8 cellular contexts compared by ENCODE assay signal in genomic region chr1:204495078-204495753, GRCh38. TPM values are rescaled to one million over a fixed set of nuclear protein-coding genes. Genes with fewer than 3 reads are reported as not detected.
A peak's percentile ranks its signal among the peaks of the same experiment; 100 is the strongest.
DNase-seq lines count a peak whose midpoint lies in the region; ATAC-seq, FAIRE-seq and TF ChIP-seq lines count a peak whose summit lies in the region.

No MANE protein-coding gene starts in this region.

- H3K36me3 ChIP-seq in BLaER1 treated with 17β-estradiol and CSF1 and Interleukin-3, amounts not matched to agents 10 nM and 100 nM, result peaks cover 0 to 7% (median 3%) of the 10 kb centered on the region in 11 experiments; a peak in 7 of 22 replicates
- H3K36me3 ChIP-seq in HepG2 (replicated peaks in 1 of 2; ENCODE audit: control insufficient read depth in 1 of 2, insufficient read depth in 2 of 2, low read length in 2 of 2) (no peaks in the 10 kb centered on the region), thyroid gland (no peaks in the 10 kb centered on the region)

- peak overlapping the region; percentile 78 to 96 (median 93) for H3K9ac ChIP-seq in BLaER1 treated with 17β-estradiol and CSF1 and Interleukin-3, amounts not matched to agents 10 nM and 100 nM
- peak overlapping the region; percentile 83 for H3K9ac ChIP-seq in HepG2 (ENCODE audit: insufficient read depth, low read depth, low read length)

- H3K27ac Mint-ChIP-seq in activated naive CD8-positive, alpha-beta T cell treated with anti-CD3 and anti-CD28 coated beads, Interleukin-2, amount 10 ng/mL, durations not matched to agents 7 days and 5 days, result peak overlapping the region; percentile 91

- peaks cover 5% of the 10 kb centered on the region for H3K36me3 Mint-ChIP-seq in activated naive CD8-positive, alpha-beta T cell treated with anti-CD3 and anti-CD28 coated beads, Interleukin-2, amount 10 ng/mL, durations not matched to agents 7 days and 5 days

- in situ Hi-C loops in HepG2 (cut with HindIII; ENCODE audit: extremely low pct_ligation_motif_present, low pct_unique_long_range_greater_than_20kb), result no loop called here

- H3K79me2 ChIP-seq in HepG2 (ENCODE audit: insufficient read depth, low read length), result no peaks in the 10 kb centered on the region

- no peak for DNase-seq in activated naive CD8-positive, alpha-beta T cell treated with anti-CD3 and anti-CD28 coated beads, Interleukin-2, amount 10 ng/mL, durations not matched to agents 7 days and 5 days
- DNase-seq in HepG2 (ENCODE audit: low spot score) (no peak), thyroid gland (no peak), NCI-H2227 (lab: John Stamatoyannopoulos, UW; ENCODE audit: unreplicated experiment) (no peak), 8988T (no peak)

- POLR2A ChIA-PET in activated naive CD8-positive, alpha-beta T cell treated with anti-CD3 and anti-CD28 coated beads, Interleukin-2, amount 10 ng/mL, durations not matched to agents 7 days and 5 days (lab: Charles Lee), result interaction anchor here (0.6 to 3.5 kb wide), 15 partner anchors 8 to 85 kb away, joined by 3 to 41 read pairs (median 6); partner anchors contain the start of gene MDM4
- POLR2A ChIA-PET in HepG2 (lab: Yijun Ruan, JAX), result interaction anchor here (1.0 to 2.7 kb wide), 7 partner anchors 9 to 59 kb away, joined by 5 to 25 read pairs (median 7); partner anchors contain the start of gene MDM4

- 3% methylated on average over 17 of the region's 17 CpGs for WGBS in HepG2 (ENCODE audit: low lambda C conversion rate)
- WGBS in thyroid gland, 2 donors, result 7% methylated on average over 17 of the region's 17 CpGs

- TF ChIP-seq EP300 in HepG2 (IDR thresholded peaks at IDR 0.05; ENCODE audit: low read depth in 2 of 2, low read length in 2 of 2) (no peak), HepG2 (CRISPR knock-in tag; IDR thresholded peaks at IDR 0.05; ENCODE audit: borderline replicate concordance) (no peak)

- H3K4me2 ChIP-seq in BLaER1 treated with 17β-estradiol and CSF1 and Interleukin-3, amounts not matched to agents 10 nM and 100 nM, result peak overlapping the region; percentile 91 to 99 (median 97)
- H3K4me2 ChIP-seq in HepG2 (ENCODE audit: low read depth, low read length), result peak overlapping the region; percentile 100

- peaks cover 0 to 3% (median 0%) of the 10 kb centered on the region in 11 experiments; a peak in 1 of 22 replicates for H3K9me3 ChIP-seq in BLaER1 treated with 17β-estradiol and CSF1 and Interleukin-3, amounts not matched to agents 10 nM and 100 nM (replicated peaks in 1 of 11)
- no peaks in the 10 kb centered on the region for H3K9me3 ChIP-seq in HepG2 (ENCODE audit: low read length)
- H3K9me3 ChIP-seq in thyroid gland, result no peaks in the 10 kb centered on the region

- H3K4me1 Mint-ChIP-seq in activated naive CD8-positive, alpha-beta T cell treated with anti-CD3 and anti-CD28 coated beads, Interleukin-2, amount 10 ng/mL, durations not matched to agents 7 days and 5 days, result peaks cover 43% of the 10 kb centered on the region

- peak; percentile 11 for ATAC-seq in GM19397 (IDR thresholded peaks at IDR 0.05; ENCODE audit: unreplicated experiment)
- peak; percentile 18 for ATAC-seq in HG03457 (IDR thresholded peaks at IDR 0.05; ENCODE audit: unreplicated experiment)
- peak; percentile 50 for ATAC-seq in activated naive CD8-positive, alpha-beta T cell treated with anti-CD3 and anti-CD28 coated beads, Interleukin-2, amount 10 ng/mL, durations not matched to agents 7 days and 5 days (ENCODE audit: low read depth)
- ATAC-seq in HepG2, result no peak

- no peaks in the 10 kb centered on the region for H3K27me3 ChIP-seq in BLaER1 treated with 17β-estradiol and CSF1 and Interleukin-3, amounts not matched to agents 10 nM and 100 nM
- peaks cover 0 to 46% of the 10 kb centered on the region in 2 experiments; a peak in 4 of 5 replicates for H3K27me3 ChIP-seq in HepG2 (ENCODE audit: control insufficient read depth in 1 of 2, insufficient read depth in 2 of 2, low read length in 2 of 2)
- H3K27me3 ChIP-seq in thyroid gland, result no peaks in the 10 kb centered on the region

- H2AFZ ChIP-seq in HepG2 (ENCODE audit: low read length), result peak overlapping the region; percentile 76

- no peaks in the 10 kb centered on the region for H3K9me3 Mint-ChIP-seq in activated naive CD8-positive, alpha-beta T cell treated with anti-CD3 and anti-CD28 coated beads, Interleukin-2, amount 10 ng/mL, durations not matched to agents 7 days and 5 days

- no peak for TF ChIP-seq RAD21 in HepG2 (CRISPR knock-in tag; IDR thresholded peaks at IDR 0.05)

- peak overlapping the region; percentile 95 for H3K4me3 Mint-ChIP-seq in activated naive CD8-positive, alpha-beta T cell treated with anti-CD3 and anti-CD28 coated beads, Interleukin-2, amount 10 ng/mL, durations not matched to agents 7 days and 5 days

- H3K27me3 Mint-ChIP-seq in activated naive CD8-positive, alpha-beta T cell treated with anti-CD3 and anti-CD28 coated beads, Interleukin-2, amount 10 ng/mL, durations not matched to agents 7 days and 5 days, result no peaks in the 10 kb centered on the region

- peaks cover 0 to 32% (median 12%) of the 10 kb centered on the region in 11 experiments; a peak in 13 of 22 replicates for H4K20me1 ChIP-seq in BLaER1 treated with 17β-estradiol and CSF1 and Interleukin-3, amounts not matched to agents 10 nM and 100 nM
- H4K20me1 ChIP-seq in HepG2 (ENCODE audit: insufficient read depth, low read length), result no peaks in the 10 kb centered on the region

- peaks cover 60 to 83% (median 77%) of the 10 kb centered on the region in 10 experiments for H3K4me1 ChIP-seq in BLaER1 treated with 17β-estradiol and CSF1 and Interleukin-3, amounts not matched to agents 10 nM and 100 nM
- H3K4me1 ChIP-seq in HepG2 (ENCODE audit: insufficient read depth, low read length) (peaks cover 31% of the 10 kb centered on the region), thyroid gland (peaks cover 28 to 30% of the 10 kb centered on the region in 2 donors)

- FAIRE-seq in HepG2 (lab: Jason Lieb, UNC), result no peak

- no TSS peak for BruUV-seq in HepG2 (replicated peaks; lab: Mats Ljungman, UMichigan)

- intact Hi-C loops in HepG2 (cut with micrococcal nuclease; ENCODE audit: unreplicated experiment) (loop anchor here (2.0 kb wide), 1 partner anchor 48 kb away; no protein-coding TSS in a partner anchor), thyroid gland (cut with DNase I) (loop anchor here (5.0 kb wide), 1 partner anchor 33 kb away; no protein-coding TSS in a partner anchor)

- H3K27ac ChIP-seq in BLaER1 treated with 17β-estradiol and CSF1 and Interleukin-3, amounts not matched to agents 10 nM and 100 nM, result peak overlapping the region in 10 of 11 experiments; percentile 76 to 98 (median 92); a peak in 20 of 22 replicates
- H3K27ac ChIP-seq in HepG2 (ENCODE audit: extremely low read length, insufficient read depth, low read length), result no peak overlapping the region
- H3K27ac ChIP-seq in thyroid gland, result peak overlapping the region; percentile 93 to 97 (median 97)

- no peak for TF ChIP-seq POLR2A in HepG2 (IDR thresholded peaks at IDR 0.05; ENCODE audit: insufficient read depth in 1 of 2, low read depth in 2 of 2, low read length in 2 of 2)
- TF ChIP-seq POLR2A in thyroid gland (IDR thresholded peaks at IDR 0.05), result no peak

- no peak for TF ChIP-seq CTCF in HepG2 (CRISPR knock-in tag; IDR thresholded peaks at IDR 0.05)
- TF ChIP-seq CTCF in thyroid gland (IDR thresholded peaks at IDR 0.05), result no peak

- H3K4me3 ChIP-seq in BLaER1 treated with 17β-estradiol and CSF1 and Interleukin-3, amounts not matched to agents 10 nM and 100 nM, result peak overlapping the region; percentile 69 to 97 (median 92)
- peak overlapping the region; percentile 78 to 93 (median 90) for H3K4me3 ChIP-seq in HepG2 (replicated peaks in 1 of 3; ENCODE audit: insufficient read depth in 1 of 3, low read depth in 2 of 3, low read length in 3 of 3)
- H3K4me3 ChIP-seq in thyroid gland (replicated peaks in 1 of 3), result peak overlapping the region; percentile 43 to 70 (median 53)

- CTCF ChIA-PET in HepG2 (lab: Yijun Ruan, JAX; ENCODE audit: low intra/inter-chr PET ratio, low total read pairs), result interaction anchor here (2.1 to 2.5 kb wide), 2 partner anchors 8 to 49 kb away, joined by 8 to 10 read pairs; no protein-coding TSS in a partner anchor

RNA-seq across cellular contexts. Expression of gene PIK3C2B, which starts 0.6 kb away (rescaled TPM):
- 10 to 100 TPM; 37.1 to 41.8 TPM for total RNA-seq in activated naive CD8-positive, alpha-beta T cell treated with anti-CD3 and anti-CD28 coated beads, Interleukin-2, amount 10 ng/mL, durations not matched to agents 7 days and 5 days
- total RNA-seq in HepG2 (2016; rRNA removed; fragmentation: Illumina TruSeq; extraction: Trizol) (2.7 and 3.4 TPM in 2 replicates), thyroid gland (10 to 100 TPM; 19.9 to 36.9 (median 27.2) TPM)
- total RNA-seq in HepG2 (2016; cell fraction: cytosol; rRNA removed; fragmentation: Illumina TruSeq; extraction: Trizol; ENCODE audit: low read depth), result 0.79 and 0.91 TPM in 2 replicates
- 3.2 and 3.6 TPM in 2 replicates for total RNA-seq in HepG2 (2016; cell fraction: insoluble cytoplasmic fraction; rRNA removed; fragmentation: Illumina TruSeq; extraction: Trizol)
- total RNA-seq in HepG2 (2016; cell fraction: membrane; rRNA removed; fragmentation: Illumina TruSeq; extraction: Trizol), result 2.0 TPM in 2 replicates
- total RNA-seq in HepG2 (2016; cell fraction: nucleus; rRNA removed; fragmentation: Illumina TruSeq; extraction: Trizol), result 4.9 and 5.9 TPM in 2 replicates
- 4.2 and 4.5 TPM in 2 replicates for polyA plus RNA-seq in HepG2 (2011; rRNA removed)
- 1.8 TPM in 2 replicates for polyA plus RNA-seq in HepG2 (2011; cell fraction: cytosol; rRNA removed)
- 4.8 and 8.7 TPM in 2 replicates for polyA plus RNA-seq in HepG2 (2011; cell fraction: nucleus; rRNA removed)
- polyA plus RNA-seq in HepG2 (2012), result 1.1 and 1.6 TPM in 2 replicates
- polyA plus RNA-seq in HepG2 (2016; cell fraction: cytosol; fragmentation: Illumina TruSeq; extraction: Trizol; ENCODE audit: low read depth), result 0.19 and 0.27 TPM in 2 replicates
- 1.8 and 2.2 TPM in 2 replicates for polyA plus RNA-seq in HepG2 (2016; cell fraction: insoluble cytoplasmic fraction; fragmentation: Illumina TruSeq; extraction: Trizol; ENCODE audit: low read depth)
- polyA plus RNA-seq in HepG2 (2016; cell fraction: membrane; fragmentation: Illumina TruSeq; extraction: Trizol; ENCODE audit: low read depth), result 0.45 and 0.54 TPM in 2 replicates
- 7.4 and 7.8 TPM in 2 replicates for polyA plus RNA-seq in HepG2 (2016; cell fraction: nucleus; fragmentation: Illumina TruSeq; extraction: Trizol; ENCODE audit: insufficient read depth, low read depth)
- polyA minus RNA-seq in HepG2 (2011; rRNA and poly(A)+ RNA removed; ENCODE audit: low replicate concordance), result 19.9 and 128 TPM in 2 replicates
- 5.5 TPM in 2 replicates for polyA minus RNA-seq in HepG2 (2011; cell fraction: cytosol; rRNA and poly(A)+ RNA removed)
- 6.0 and 9.4 TPM in 2 replicates for polyA minus RNA-seq in HepG2 (2011; cell fraction: nucleus; rRNA and poly(A)+ RNA removed)

RNA-seq across cellular contexts. Expression of gene MDM4, which starts 21.0 kb away (rescaled TPM):
- 100 to 1,000 TPM; 118 to 143 TPM for total RNA-seq in activated naive CD8-positive, alpha-beta T cell treated with anti-CD3 and anti-CD28 coated beads, Interleukin-2, amount 10 ng/mL, durations not matched to agents 7 days and 5 days
- total RNA-seq in HepG2 (2016; rRNA removed; fragmentation: Illumina TruSeq; extraction: Trizol) (13.8 and 19.0 TPM in 2 replicates), thyroid gland (100 to 1,000 TPM in 2 of 4 donors, 10 to 100 TPM in 2; 72.3 to 177 (median 102) TPM)
- 5.8 and 7.8 TPM in 2 replicates for total RNA-seq in HepG2 (2016; cell fraction: cytosol; rRNA removed; fragmentation: Illumina TruSeq; extraction: Trizol; ENCODE audit: low read depth)
- 14.6 and 17.8 TPM in 2 replicates for total RNA-seq in HepG2 (2016; cell fraction: insoluble cytoplasmic fraction; rRNA removed; fragmentation: Illumina TruSeq; extraction: Trizol)
- 7.2 and 11.4 TPM in 2 replicates for total RNA-seq in HepG2 (2016; cell fraction: membrane; rRNA removed; fragmentation: Illumina TruSeq; extraction: Trizol)
- 54.0 and 56.5 TPM in 2 replicates for total RNA-seq in HepG2 (2016; cell fraction: nucleus; rRNA removed; fragmentation: Illumina TruSeq; extraction: Trizol)
- 14.9 TPM in 2 replicates for polyA plus RNA-seq in HepG2 (2011; rRNA removed)
- polyA plus RNA-seq in HepG2 (2011; cell fraction: cytosol; rRNA removed), result 2.4 and 3.7 TPM in 2 replicates
- 26.3 and 36.2 TPM in 2 replicates for polyA plus RNA-seq in HepG2 (2011; cell fraction: nucleus; rRNA removed)
- 5.9 and 7.4 TPM in 2 replicates for polyA plus RNA-seq in HepG2 (2012)
- 0.97 and 1.5 TPM in 2 replicates for polyA plus RNA-seq in HepG2 (2016; cell fraction: cytosol; fragmentation: Illumina TruSeq; extraction: Trizol; ENCODE audit: low read depth)
- 3.4 TPM in 2 replicates for polyA plus RNA-seq in HepG2 (2016; cell fraction: insoluble cytoplasmic fraction; fragmentation: Illumina TruSeq; extraction: Trizol; ENCODE audit: low read depth)
- 3.3 and 3.8 TPM in 2 replicates for polyA plus RNA-seq in HepG2 (2016; cell fraction: membrane; fragmentation: Illumina TruSeq; extraction: Trizol; ENCODE audit: low read depth)
- 42.4 and 45.8 TPM in 2 replicates for polyA plus RNA-seq in HepG2 (2016; cell fraction: nucleus; fragmentation: Illumina TruSeq; extraction: Trizol; ENCODE audit: insufficient read depth, low read depth)
- polyA minus RNA-seq in HepG2 (2011; rRNA and poly(A)+ RNA removed; ENCODE audit: low replicate concordance), result 38.9 and 56.7 TPM in 2 replicates
- polyA minus RNA-seq in HepG2 (2011; cell fraction: cytosol; rRNA and poly(A)+ RNA removed), result 8.7 and 10.2 TPM in 2 replicates
- 130 and 161 TPM in 2 replicates for polyA minus RNA-seq in HepG2 (2011; cell fraction: nucleus; rRNA and poly(A)+ RNA removed)
